In the genomic region with DNA sequence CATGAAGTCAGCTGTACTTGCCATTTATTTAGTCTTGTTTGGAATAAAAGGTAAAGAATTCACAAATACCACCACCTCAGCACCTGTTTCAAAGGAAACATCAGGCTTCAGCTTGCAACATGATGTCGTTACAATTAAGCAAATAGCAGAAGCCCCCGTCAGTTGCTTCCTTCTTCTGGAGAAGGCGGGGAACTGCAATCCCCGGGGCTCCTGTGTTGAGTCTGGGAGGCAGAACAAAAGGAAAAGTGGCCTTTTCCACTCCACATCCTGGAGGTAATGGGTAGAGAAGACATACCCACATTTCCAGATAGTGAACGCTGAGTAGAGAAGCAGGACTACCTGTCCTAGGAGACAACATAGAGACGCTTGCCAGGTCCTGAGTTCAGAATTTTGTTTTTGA, we compare ENCODE assay signal across 2 cellular contexts.
TF ChIP-seq lines count a peak whose summit lies in the region.

No MANE protein-coding gene starts in this region.

TF ChIP-seq in SK-N-SH, 30 proteins besides CTCF, POLR2A, EP300 and RAD21 (continued from another document):
- TF ChIP-seq, protein P1, sequence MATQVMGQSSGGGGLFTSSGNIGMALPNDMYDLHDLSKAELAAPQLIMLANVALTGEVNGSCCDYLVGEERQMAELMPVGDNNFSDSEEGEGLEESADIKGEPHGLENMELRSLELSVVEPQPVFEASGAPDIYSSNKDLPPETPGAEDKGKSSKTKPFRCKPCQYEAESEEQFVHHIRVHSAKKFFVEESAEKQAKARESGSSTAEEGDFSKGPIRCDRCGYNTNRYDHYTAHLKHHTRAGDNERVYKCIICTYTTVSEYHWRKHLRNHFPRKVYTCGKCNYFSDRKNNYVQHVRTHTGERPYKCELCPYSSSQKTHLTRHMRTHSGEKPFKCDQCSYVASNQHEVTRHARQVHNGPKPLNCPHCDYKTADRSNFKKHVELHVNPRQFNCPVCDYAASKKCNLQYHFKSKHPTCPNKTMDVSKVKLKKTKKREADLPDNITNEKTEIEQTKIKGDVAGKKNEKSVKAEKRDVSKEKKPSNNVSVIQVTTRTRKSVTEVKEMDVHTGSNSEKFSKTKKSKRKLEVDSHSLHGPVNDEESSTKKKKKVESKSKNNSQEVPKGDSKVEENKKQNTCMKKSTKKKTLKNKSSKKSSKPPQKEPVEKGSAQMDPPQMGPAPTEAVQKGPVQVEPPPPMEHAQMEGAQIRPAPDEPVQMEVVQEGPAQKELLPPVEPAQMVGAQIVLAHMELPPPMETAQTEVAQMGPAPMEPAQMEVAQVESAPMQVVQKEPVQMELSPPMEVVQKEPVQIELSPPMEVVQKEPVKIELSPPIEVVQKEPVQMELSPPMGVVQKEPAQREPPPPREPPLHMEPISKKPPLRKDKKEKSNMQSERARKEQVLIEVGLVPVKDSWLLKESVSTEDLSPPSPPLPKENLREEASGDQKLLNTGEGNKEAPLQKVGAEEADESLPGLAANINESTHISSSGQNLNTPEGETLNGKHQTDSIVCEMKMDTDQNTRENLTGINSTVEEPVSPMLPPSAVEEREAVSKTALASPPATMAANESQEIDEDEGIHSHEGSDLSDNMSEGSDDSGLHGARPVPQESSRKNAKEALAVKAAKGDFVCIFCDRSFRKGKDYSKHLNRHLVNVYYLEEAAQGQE (IDR thresholded peaks at IDR 0.05; ENCODE audit: low read depth, low read length) = no peak
- TF ChIP-seq, protein P2, sequence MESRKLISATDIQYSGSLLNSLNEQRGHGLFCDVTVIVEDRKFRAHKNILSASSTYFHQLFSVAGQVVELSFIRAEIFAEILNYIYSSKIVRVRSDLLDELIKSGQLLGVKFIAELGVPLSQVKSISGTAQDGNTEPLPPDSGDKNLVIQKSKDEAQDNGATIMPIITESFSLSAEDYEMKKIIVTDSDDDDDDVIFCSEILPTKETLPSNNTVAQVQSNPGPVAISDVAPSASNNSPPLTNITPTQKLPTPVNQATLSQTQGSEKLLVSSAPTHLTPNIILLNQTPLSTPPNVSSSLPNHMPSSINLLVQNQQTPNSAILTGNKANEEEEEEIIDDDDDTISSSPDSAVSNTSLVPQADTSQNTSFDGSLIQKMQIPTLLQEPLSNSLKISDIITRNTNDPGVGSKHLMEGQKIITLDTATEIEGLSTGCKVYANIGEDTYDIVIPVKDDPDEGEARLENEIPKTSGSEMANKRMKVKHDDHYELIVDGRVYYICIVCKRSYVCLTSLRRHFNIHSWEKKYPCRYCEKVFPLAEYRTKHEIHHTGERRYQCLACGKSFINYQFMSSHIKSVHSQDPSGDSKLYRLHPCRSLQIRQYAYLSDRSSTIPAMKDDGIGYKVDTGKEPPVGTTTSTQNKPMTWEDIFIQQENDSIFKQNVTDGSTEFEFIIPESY (IDR thresholded peaks at IDR 0.05; ENCODE audit: borderline replicate concordance, low read depth) = no peak
- TF ChIP-seq TCF12 (IDR thresholded peaks at IDR 0.05) = no peak
- no peak for TF ChIP-seq SMC3 (IDR thresholded peaks at IDR 0.05; ENCODE audit: low read depth, low read length)
- TF ChIP-seq, protein P3, sequence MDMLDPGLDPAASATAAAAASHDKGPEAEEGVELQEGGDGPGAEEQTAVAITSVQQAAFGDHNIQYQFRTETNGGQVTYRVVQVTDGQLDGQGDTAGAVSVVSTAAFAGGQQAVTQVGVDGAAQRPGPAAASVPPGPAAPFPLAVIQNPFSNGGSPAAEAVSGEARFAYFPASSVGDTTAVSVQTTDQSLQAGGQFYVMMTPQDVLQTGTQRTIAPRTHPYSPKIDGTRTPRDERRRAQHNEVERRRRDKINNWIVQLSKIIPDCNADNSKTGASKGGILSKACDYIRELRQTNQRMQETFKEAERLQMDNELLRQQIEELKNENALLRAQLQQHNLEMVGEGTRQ (IDR thresholded peaks at IDR 0.05; ENCODE audit: borderline replicate concordance, low read depth, low read length) = no peak
- TF ChIP-seq SIN3A (IDR thresholded peaks at IDR 0.05; ENCODE audit: borderline replicate concordance, low read depth, low read length) = no peak
- no peak for TF ChIP-seq RCOR1 (IDR thresholded peaks at IDR 0.05; ENCODE audit: low read length)
- TF ChIP-seq MXI1 (IDR thresholded peaks at IDR 0.05; ENCODE audit: low read depth, low read length) = no peak
- no peak for TF ChIP-seq NRF1 (IDR thresholded peaks at IDR 0.05; ENCODE audit: low read depth, low read length)

TF ChIP-seq in SK-N-SH treated with all-trans-retinoic acid at 6 μM for 48 hours, 23 proteins besides CTCF, POLR2A, EP300 and RAD21 (continued from another document):
- TF ChIP-seq, protein P4, sequence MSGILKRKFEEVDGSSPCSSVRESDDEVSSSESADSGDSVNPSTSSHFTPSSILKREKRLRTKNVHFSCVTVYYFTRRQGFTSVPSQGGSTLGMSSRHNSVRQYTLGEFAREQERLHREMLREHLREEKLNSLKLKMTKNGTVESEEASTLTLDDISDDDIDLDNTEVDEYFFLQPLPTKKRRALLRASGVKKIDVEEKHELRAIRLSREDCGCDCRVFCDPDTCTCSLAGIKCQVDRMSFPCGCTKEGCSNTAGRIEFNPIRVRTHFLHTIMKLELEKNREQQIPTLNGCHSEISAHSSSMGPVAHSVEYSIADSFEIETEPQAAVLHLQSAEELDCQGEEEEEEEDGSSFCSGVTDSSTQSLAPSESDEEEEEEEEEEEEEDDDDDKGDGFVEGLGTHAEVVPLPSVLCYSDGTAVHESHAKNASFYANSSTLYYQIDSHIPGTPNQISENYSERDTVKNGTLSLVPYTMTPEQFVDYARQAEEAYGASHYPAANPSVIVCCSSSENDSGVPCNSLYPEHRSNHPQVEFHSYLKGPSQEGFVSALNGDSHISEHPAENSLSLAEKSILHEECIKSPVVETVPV (CRISPR knock-in tag; IDR thresholded peaks at IDR 0.05) = no peak
- TF ChIP-seq, protein P5, sequence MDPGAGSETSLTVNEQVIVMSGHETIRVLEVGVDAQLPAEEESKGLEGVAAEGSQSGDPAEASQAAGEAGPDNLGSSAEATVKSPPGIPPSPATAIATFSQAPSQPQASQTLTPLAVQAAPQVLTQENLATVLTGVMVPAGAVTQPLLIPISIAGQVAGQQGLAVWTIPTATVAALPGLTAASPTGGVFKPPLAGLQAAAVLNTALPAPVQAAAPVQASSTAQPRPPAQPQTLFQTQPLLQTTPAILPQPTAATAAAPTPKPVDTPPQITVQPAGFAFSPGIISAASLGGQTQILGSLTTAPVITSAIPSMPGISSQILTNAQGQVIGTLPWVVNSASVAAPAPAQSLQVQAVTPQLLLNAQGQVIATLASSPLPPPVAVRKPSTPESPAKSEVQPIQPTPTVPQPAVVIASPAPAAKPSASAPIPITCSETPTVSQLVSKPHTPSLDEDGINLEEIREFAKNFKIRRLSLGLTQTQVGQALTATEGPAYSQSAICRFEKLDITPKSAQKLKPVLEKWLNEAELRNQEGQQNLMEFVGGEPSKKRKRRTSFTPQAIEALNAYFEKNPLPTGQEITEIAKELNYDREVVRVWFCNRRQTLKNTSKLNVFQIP (CRISPR knock-in tag; IDR thresholded peaks at IDR 0.05; ENCODE audit: borderline replicate concordance, low read depth) = no peak
- TF ChIP-seq SNAI2 (CRISPR knock-in tag; IDR thresholded peaks at IDR 0.05) = no peak
- TF ChIP-seq TOX (CRISPR knock-in tag; IDR thresholded peaks at IDR 0.05; ENCODE audit: borderline replicate concordance) = no peak
- no peak for TF ChIP-seq OSR1 (CRISPR knock-in tag; IDR thresholded peaks at IDR 0.05)
- TF ChIP-seq ZC3H10 (CRISPR knock-in tag; IDR thresholded peaks at IDR 0.05) = no peak
- TF ChIP-seq RARB (CRISPR knock-in tag; IDR thresholded peaks at IDR 0.05) = no peak
- no peak for TF ChIP-seq ZNF565 (CRISPR knock-in tag; conservative IDR thresholded peaks at IDR 0.05; ENCODE audit: low read depth)
- TF ChIP-seq ESRRG (CRISPR knock-in tag; IDR thresholded peaks at IDR 0.05) = no peak
- TF ChIP-seq GLIS3 (CRISPR knock-in tag; IDR thresholded peaks at IDR 0.05) = no peak
- no peak for TF ChIP-seq ZFP30 (CRISPR knock-in tag; IDR thresholded peaks at IDR 0.05)
